ENCODE assay signal across 26 cellular contexts in the genomic region with DNA sequence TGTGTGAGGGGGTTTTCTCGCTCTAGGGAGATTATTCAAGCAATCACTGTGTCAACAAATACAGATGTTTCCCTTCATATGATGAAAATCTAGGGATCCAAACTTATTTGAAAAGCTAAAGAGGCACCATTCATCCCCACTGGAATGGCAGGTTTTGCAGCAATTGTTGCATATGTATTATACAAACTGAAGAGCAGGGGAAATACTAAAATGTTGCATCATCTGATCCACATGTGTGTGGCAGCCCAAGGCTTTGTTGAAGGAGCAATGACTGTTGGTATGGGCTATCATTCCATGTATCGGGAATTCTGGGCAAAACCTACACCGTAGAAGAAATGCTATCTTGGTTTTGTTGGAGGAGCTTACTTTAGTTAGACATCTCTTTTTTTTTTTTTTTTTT. TPM values are rescaled to one million over a fixed set of nuclear protein-coding genes. Genes with fewer than 3 reads are reported as not detected.
A peak's percentile ranks its signal among the peaks of the same experiment; 100 is the strongest.
DNase-seq lines count a peak whose midpoint lies in the region; ATAC-seq and TF ChIP-seq lines count a peak whose summit lies in the region.
"Had no signal": no experiment of that assay in that cellular context is flagged by ENCODE, and none has a peak within 500 bp of the region (broad histone marks: within the 10 kb centered on the region; RNA-seq: fewer than 3 reads in every experiment).

No MANE protein-coding gene starts in this region.

- DNase-seq in mammary epithelial cell (no peak), MCF 10A (ENCODE audit: unreplicated experiment) (no peak), SK-N-MC (ENCODE audit: low read depth, low spot score) (peak; percentile 16), fibroblast of peridontal ligament (ENCODE audit: extremely low read depth) (peak; percentile 11)
- no peak for DNase-seq in activated naive CD4-positive, alpha-beta T cell treated with anti-CD3 and anti-CD28 coated beads, Interleukin-2, amount 10 ng/mL, durations not matched to agents 7 days and 5 days
- DNase-seq in activated naive CD4-positive, alpha-beta T cell (lab: John Stamatoyannopoulos, UW) = no peak
- DNase-seq: activated CD4-positive, alpha-beta memory T cell treated with anti-CD3 and anti-CD28 coated beads, Interleukin-2, amount 10 ng/mL, durations not matched to agents 7 days and 5 days; activated CD8-positive, alpha-beta memory T cell treated with anti-CD3 and anti-CD28 coated beads, Interleukin-2, amount 50 U/mL, for 4 hours; activated naive CD4-positive, alpha-beta T cell treated with anti-CD3 and anti-CD28 coated beads for 36 hours; body of pancreas; dermis blood vessel endothelial cell; hypothalamus; left lung; mesenchymal stem cell; NCI-H1048; NCI-H524 treated with DMSO at 0.1 percent for 48 hours; SIG-M5; testis had no signal

- ATAC-seq in HG02981 (IDR thresholded peaks at IDR 0.05; ENCODE audit: unreplicated experiment) (no peak), HG03108 (IDR thresholded peaks at IDR 0.05; ENCODE audit: unreplicated experiment) (no peak)
- ATAC-seq: body of pancreas, HCT116, left lung had no signal

- H3K27ac Mint-ChIP-seq in MCF 10A (ENCODE audit: low read depth, unreplicated experiment) = no peak overlapping the region
- H3K27ac Mint-ChIP-seq in activated naive CD4-positive, alpha-beta T cell treated with anti-CD3 and anti-CD28 coated beads, Interleukin-2, amount 10 ng/mL, durations not matched to agents 7 days and 5 days = no peak overlapping the region
- H3K27ac Mint-ChIP-seq: activated CD4-positive, alpha-beta memory T cell treated with anti-CD3 and anti-CD28 coated beads, Interleukin-2, amount 10 ng/mL, durations not matched to agents 7 days and 5 days; activated naive CD4-positive, alpha-beta T cell treated with anti-CD3 and anti-CD28 coated beads for 36 hours; neural progenitor cell; stimulated activated naive CD8-positive, alpha-beta T cell treated with anti-CD3 and anti-CD28 coated beads, Interleukin-15, Interleukin-2, amounts not matched to agents 100 ng/mL and 50 ng/mL, for 24 hours; T-helper 2 cell treated with Interferon-gamma antibody and Interleukin-4, amounts not matched to agents 5 μg/mL and 100 μg/mL, for 36 hours had no signal

- H3K36me3 Mint-ChIP-seq in MCF 10A (ENCODE audit: insufficient read depth, unreplicated experiment) = no peaks in the 10 kb centered on the region
- H3K36me3 Mint-ChIP-seq in activated naive CD4-positive, alpha-beta T cell treated with anti-CD3 and anti-CD28 coated beads, Interleukin-2, amount 10 ng/mL, durations not matched to agents 7 days and 5 days = no peaks in the 10 kb centered on the region
- H3K36me3 Mint-ChIP-seq: neural progenitor cell had no signal

- H3K9ac ChIP-seq in mammary epithelial cell (ENCODE audit: insufficient read depth, low read length) (no peak overlapping the region), SK-N-MC (ENCODE audit: insufficient read length) (no peak overlapping the region)
- H3K9ac ChIP-seq: neural progenitor cell, parathyroid adenoma had no signal

- POLR2A ChIA-PET in MCF 10A (lab: Yijun Ruan, JAX) = interaction anchor here (0.6 kb wide), 1 partner anchor 224 kb away, joined by 3 read pairs; the partner anchor contains the start of gene BCDIN3D

- H3K4me3 Mint-ChIP-seq in MCF 10A (ENCODE audit: unreplicated experiment) = no peak overlapping the region
- no peak overlapping the region for H3K4me3 Mint-ChIP-seq in activated naive CD4-positive, alpha-beta T cell treated with anti-CD3 and anti-CD28 coated beads, Interleukin-2, amount 10 ng/mL, durations not matched to agents 7 days and 5 days
- H3K4me3 Mint-ChIP-seq: activated CD4-positive, alpha-beta memory T cell treated with anti-CD3 and anti-CD28 coated beads, Interleukin-2, amount 10 ng/mL, durations not matched to agents 7 days and 5 days; activated naive CD4-positive, alpha-beta T cell treated with anti-CD3 and anti-CD28 coated beads for 36 hours; neural progenitor cell; stimulated activated naive CD8-positive, alpha-beta T cell treated with anti-CD3 and anti-CD28 coated beads, Interleukin-15, Interleukin-2, amounts not matched to agents 100 ng/mL and 50 ng/mL, for 24 hours; T-helper 2 cell treated with Interferon-gamma antibody and Interleukin-4, amounts not matched to agents 5 μg/mL and 100 μg/mL, for 36 hours had no signal

- H3K9me3 ChIP-seq in mammary epithelial cell (replicated peaks; ENCODE audit: insufficient read depth, low read length) (peaks cover 2% of the 10 kb centered on the region), SK-N-MC (ENCODE audit: low read depth, low read length) (no peaks in the 10 kb centered on the region)
- H3K9me3 ChIP-seq: body of pancreas, left lung, testis had no signal

- in situ Hi-C loops in mammary epithelial cell (cut with MboI; ENCODE audit: low sequenced_read_pairs in 2 of 2) = no loop called here

- peak overlapping the region; percentile 45 for H2AFZ ChIP-seq in mammary epithelial cell (ENCODE audit: low read depth, low read length)
- H2AFZ ChIP-seq: neural progenitor cell, parathyroid adenoma had no signal

- peaks cover 31% of the 10 kb centered on the region for H3K4me1 ChIP-seq in mammary epithelial cell (ENCODE audit: insufficient read depth, low read length)

- no peaks in the 10 kb centered on the region for H4K20me1 ChIP-seq in mammary epithelial cell (ENCODE audit: insufficient read depth, low read length)

- BruUV-seq in mammary epithelial cell (replicated peaks; lab: Mats Ljungman, UMichigan) (no TSS peak), MCF 10A (replicated peaks; lab: Mats Ljungman, UMichigan) (no TSS peak)

- intact Hi-C loops in mammary epithelial cell (cut with micrococcal nuclease) (no loop called here), MCF 10A (cut with micrococcal nuclease) (no loop called here)

- H3K4me2 ChIP-seq in mammary epithelial cell (ENCODE audit: insufficient read depth, low read depth, low read length) = no peak overlapping the region
- H3K4me2 ChIP-seq: neural progenitor cell, smooth muscle cell had no signal

- no peaks in the 10 kb centered on the region for H3K27me3 ChIP-seq in mammary epithelial cell (ENCODE audit: insufficient read depth, low read length)
- H3K27me3 ChIP-seq: body of pancreas, testis had no signal

- CTCF ChIA-PET in mammary epithelial cell (lab: Charles Lee; ENCODE audit: low non-redundant PET) (no interaction called here), MCF 10A (lab: Yijun Ruan, JAX) (interaction anchor here (0.6 to 3.0 kb wide), 5 partner anchors 9 to 460 kb away, joined by 3 to 11 read pairs (median 4); no protein-coding TSS in a partner anchor)
- CTCF ChIA-PET in activated naive CD4-positive, alpha-beta T cell treated with anti-CD3 and anti-CD28 coated beads, Interleukin-2, amount 10 ng/mL, durations not matched to agents 7 days and 5 days (lab: Charles Lee) = interaction anchor here (1.2 to 1.4 kb wide), 2 partner anchors 36 to 67 kb away, joined by 3 read pairs; no protein-coding TSS in a partner anchor

- H3K27me3 Mint-ChIP-seq in MCF 10A (ENCODE audit: insufficient read depth, unreplicated experiment) = no peaks in the 10 kb centered on the region
- H3K27me3 Mint-ChIP-seq in activated naive CD4-positive, alpha-beta T cell treated with anti-CD3 and anti-CD28 coated beads, Interleukin-2, amount 10 ng/mL, durations not matched to agents 7 days and 5 days = peaks cover 54% of the 10 kb centered on the region

- H3K27ac ChIP-seq in mammary epithelial cell (ENCODE audit: insufficient read depth, low read depth, low read length) (no peak overlapping the region), SK-N-MC (peak overlapping the region; percentile 65)
- H3K27ac ChIP-seq: body of pancreas, left lung, neural progenitor cell, parathyroid adenoma, testis had no signal

- WGBS in mammary epithelial cell (ENCODE audit: low coverage, missing lambda C conversion rate) = 90% methylated on average over 3 of the region's 3 CpGs

- H3K36me3 ChIP-seq in mammary epithelial cell (ENCODE audit: insufficient read depth, low read length) (no peaks in the 10 kb centered on the region), SK-N-MC (ENCODE audit: insufficient read depth, low read length) (no peaks in the 10 kb centered on the region)
- H3K36me3 ChIP-seq: left lung, neural progenitor cell had no signal

- TF ChIP-seq CTCF in mammary epithelial cell (conservative IDR thresholded peaks at IDR 0.05 in 1 of 2, IDR thresholded peaks at IDR 0.05 in 1 of 2; ENCODE audit: extremely low read depth in 1 of 2, insufficient read depth in 1 of 2, low read depth in 1 of 2, low read length in 2 of 2) (no peak), MCF 10A (IDR thresholded peaks at IDR 0.05; ENCODE audit: unreplicated experiment) (no peak)

- dilution Hi-C loops in mammary epithelial cell (cut with HindIII; ENCODE audit: low sequenced_read_pairs) = no loop called here

- no peaks in the 10 kb centered on the region for H3K9me3 Mint-ChIP-seq in MCF 10A (ENCODE audit: unreplicated experiment)
- H3K9me3 Mint-ChIP-seq in activated naive CD4-positive, alpha-beta T cell treated with anti-CD3 and anti-CD28 coated beads, Interleukin-2, amount 10 ng/mL, durations not matched to agents 7 days and 5 days = peaks cover 2% of the 10 kb centered on the region
- H3K9me3 Mint-ChIP-seq: activated CD4-positive, alpha-beta memory T cell treated with anti-CD3 and anti-CD28 coated beads, Interleukin-2, amount 10 ng/mL, durations not matched to agents 7 days and 5 days; activated naive CD4-positive, alpha-beta T cell treated with anti-CD3 and anti-CD28 coated beads for 36 hours; stimulated activated naive CD8-positive, alpha-beta T cell treated with anti-CD3 and anti-CD28 coated beads, Interleukin-15, Interleukin-2, amounts not matched to agents 100 ng/mL and 50 ng/mL, for 24 hours had no signal

- no peak overlapping the region for H3K4me3 ChIP-seq in mammary epithelial cell (replicated peaks in 1 of 3; ENCODE audit: insufficient read depth in 1 of 3, low read depth in 2 of 3, low read length in 3 of 3)
- no peak overlapping the region for H3K4me3 ChIP-seq in SK-N-MC
- H3K4me3 ChIP-seq: body of pancreas, left lung, neural progenitor cell, smooth muscle cell, testis had no signal

- H3K79me2 ChIP-seq in mammary epithelial cell (ENCODE audit: insufficient read depth, low read length) = no peaks in the 10 kb centered on the region

- H3K4me1 Mint-ChIP-seq in MCF 10A (ENCODE audit: insufficient read depth, unreplicated experiment) = peaks cover 17% of the 10 kb centered on the region
- peaks cover 31% of the 10 kb centered on the region for H3K4me1 Mint-ChIP-seq in activated naive CD4-positive, alpha-beta T cell treated with anti-CD3 and anti-CD28 coated beads, Interleukin-2, amount 10 ng/mL, durations not matched to agents 7 days and 5 days

RNA-seq across cellular contexts. Expression of gene PRPF40B, which starts 4.1 kb away (rescaled TPM):
- total RNA-seq in mammary epithelial cell = 10 to 100 TPM in 1 of 2 donors, 1 to 10 TPM in 1; 8.0 to 34.4 TPM
- polyA plus RNA-seq in mammary epithelial cell = 14.4 TPM
- polyA minus RNA-seq in mammary epithelial cell = 21.9 TPM
- total RNA-seq in MCF 10A (2022) = 41.8 and 48.5 TPM in 2 replicates

RNA-seq across cellular contexts. Expression of gene FAM186B, which starts 13.8 kb away (rescaled TPM):
- total RNA-seq in mammary epithelial cell (under 1 TPM; 0.33 to 0.35 TPM), MCF 10A (2022) (0.30 and 0.64 TPM in 2 replicates)
- polyA plus RNA-seq in mammary epithelial cell = 0.19 TPM
- polyA minus RNA-seq in mammary epithelial cell = not detected
- total RNA-seq: activated CD4-positive, alpha-beta memory T cell treated with anti-CD3 and anti-CD28 coated beads, Interleukin-2, amount 10 ng/mL, durations not matched to agents 7 days and 5 days had no signal

RNA-seq across cellular contexts. Expression of gene MCRS1, which starts 51.3 kb away (rescaled TPM):
- 10 to 100 TPM; 43.8 to 59.5 TPM for total RNA-seq in mammary epithelial cell
- 68.9 TPM for polyA plus RNA-seq in mammary epithelial cell
- polyA minus RNA-seq in mammary epithelial cell = 38.1 TPM
- 34.3 and 58.7 TPM in 2 replicates for total RNA-seq in MCF 10A (2022)

Comparison
In these comparisons a context has a peak if more than half of its experiments do, and no peak if none do; other contexts are left out.
1. DNase-seq: peak in SK-N-MC (single experiment) and fibroblast of peridontal ligament (single experiment); none in mammary epithelial cell (single experiment), MCF 10A (single experiment), activated naive CD4-positive, alpha-beta T cell treated with anti-CD3 and anti-CD28 coated beads, Interleukin-2, amount 10 ng/mL, durations not matched to agents 7 days and 5 days (single experiment) and activated naive CD4-positive, alpha-beta T cell (0 of 4).